ENCODE assay signal across 1 cellular context in the genomic region with DNA sequence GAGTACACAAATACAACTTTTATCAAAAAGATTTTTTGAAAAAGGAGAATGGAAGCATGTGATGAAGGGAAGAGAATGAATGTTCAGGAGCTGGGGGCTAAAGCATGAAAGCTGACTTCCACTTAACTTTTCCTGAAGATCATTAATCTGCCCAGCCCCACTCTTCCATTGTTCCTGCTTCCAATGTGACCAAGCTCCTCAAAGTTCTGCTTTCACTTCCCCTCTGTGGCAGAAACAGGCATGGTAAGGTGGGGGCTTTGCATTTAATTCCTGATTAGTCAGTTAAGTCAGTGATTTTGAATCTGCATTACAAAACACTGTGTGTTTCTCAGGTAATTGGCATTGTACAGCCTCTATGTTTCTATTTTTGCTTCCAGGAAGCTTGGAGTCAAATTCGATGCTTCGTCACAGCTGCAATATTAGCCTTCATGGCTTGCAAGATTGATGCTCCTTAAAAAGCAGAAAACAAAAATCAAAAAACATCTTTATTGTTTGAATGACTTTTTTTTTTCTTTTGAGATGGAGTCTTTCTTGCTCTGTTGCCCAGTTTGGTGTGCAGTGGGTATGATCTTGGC.
TF ChIP-seq lines count a peak whose summit lies in the region.

No MANE protein-coding gene starts in this region.

TF ChIP-seq in H1, 55 proteins besides CTCF, POLR2A, EP300 and RAD21:
- TF ChIP-seq SIRT6 (IDR thresholded peaks at IDR 0.05; ENCODE audit: low read length): no peak
- TF ChIP-seq SIN3A (conservative IDR thresholded peaks at IDR 0.05 in 1 of 2, IDR thresholded peaks at IDR 0.05 in 1 of 2; ENCODE audit: low read depth in 1 of 2, low read length in 2 of 2): no peak
- no peak for TF ChIP-seq SP4 (IDR thresholded peaks at IDR 0.05; ENCODE audit: low read length)
- no peak for TF ChIP-seq ASH2L (IDR thresholded peaks at IDR 0.05; ENCODE audit: low read length)
- TF ChIP-seq EGR1 (IDR thresholded peaks at IDR 0.05; ENCODE audit: borderline replicate concordance, low read depth, low read length): no peak
- no peak for TF ChIP-seq SP1 (IDR thresholded peaks at IDR 0.05; ENCODE audit: low read depth, low read length)
- TF ChIP-seq, protein P1, sequence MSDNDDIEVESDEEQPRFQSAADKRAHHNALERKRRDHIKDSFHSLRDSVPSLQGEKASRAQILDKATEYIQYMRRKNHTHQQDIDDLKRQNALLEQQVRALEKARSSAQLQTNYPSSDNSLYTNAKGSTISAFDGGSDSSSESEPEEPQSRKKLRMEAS (IDR thresholded peaks at IDR 0.05): no peak
- TF ChIP-seq CBX5 (IDR thresholded peaks at IDR 0.05; ENCODE audit: low read depth, low read length): no peak
- no peak for TF ChIP-seq MAFK (IDR thresholded peaks at IDR 0.05; ENCODE audit: low read depth, low read length)
- TF ChIP-seq, protein P2, sequence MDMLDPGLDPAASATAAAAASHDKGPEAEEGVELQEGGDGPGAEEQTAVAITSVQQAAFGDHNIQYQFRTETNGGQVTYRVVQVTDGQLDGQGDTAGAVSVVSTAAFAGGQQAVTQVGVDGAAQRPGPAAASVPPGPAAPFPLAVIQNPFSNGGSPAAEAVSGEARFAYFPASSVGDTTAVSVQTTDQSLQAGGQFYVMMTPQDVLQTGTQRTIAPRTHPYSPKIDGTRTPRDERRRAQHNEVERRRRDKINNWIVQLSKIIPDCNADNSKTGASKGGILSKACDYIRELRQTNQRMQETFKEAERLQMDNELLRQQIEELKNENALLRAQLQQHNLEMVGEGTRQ (IDR thresholded peaks at IDR 0.05; ENCODE audit: low read length): no peak
- TF ChIP-seq SRF (IDR thresholded peaks at IDR 0.05; ENCODE audit: low read depth, low read length): no peak
- no peak for TF ChIP-seq CREB1 (IDR thresholded peaks at IDR 0.05)
- TF ChIP-seq KDM1A (IDR thresholded peaks at IDR 0.05; ENCODE audit: borderline replicate concordance, low read length): no peak
- TF ChIP-seq RFX5 (IDR thresholded peaks at IDR 0.05; ENCODE audit: borderline replicate concordance, low read depth, low read length): no peak
- TF ChIP-seq CEBPB (IDR thresholded peaks at IDR 0.05; ENCODE audit: low read depth, low read length): no peak
- TF ChIP-seq, protein P3, sequence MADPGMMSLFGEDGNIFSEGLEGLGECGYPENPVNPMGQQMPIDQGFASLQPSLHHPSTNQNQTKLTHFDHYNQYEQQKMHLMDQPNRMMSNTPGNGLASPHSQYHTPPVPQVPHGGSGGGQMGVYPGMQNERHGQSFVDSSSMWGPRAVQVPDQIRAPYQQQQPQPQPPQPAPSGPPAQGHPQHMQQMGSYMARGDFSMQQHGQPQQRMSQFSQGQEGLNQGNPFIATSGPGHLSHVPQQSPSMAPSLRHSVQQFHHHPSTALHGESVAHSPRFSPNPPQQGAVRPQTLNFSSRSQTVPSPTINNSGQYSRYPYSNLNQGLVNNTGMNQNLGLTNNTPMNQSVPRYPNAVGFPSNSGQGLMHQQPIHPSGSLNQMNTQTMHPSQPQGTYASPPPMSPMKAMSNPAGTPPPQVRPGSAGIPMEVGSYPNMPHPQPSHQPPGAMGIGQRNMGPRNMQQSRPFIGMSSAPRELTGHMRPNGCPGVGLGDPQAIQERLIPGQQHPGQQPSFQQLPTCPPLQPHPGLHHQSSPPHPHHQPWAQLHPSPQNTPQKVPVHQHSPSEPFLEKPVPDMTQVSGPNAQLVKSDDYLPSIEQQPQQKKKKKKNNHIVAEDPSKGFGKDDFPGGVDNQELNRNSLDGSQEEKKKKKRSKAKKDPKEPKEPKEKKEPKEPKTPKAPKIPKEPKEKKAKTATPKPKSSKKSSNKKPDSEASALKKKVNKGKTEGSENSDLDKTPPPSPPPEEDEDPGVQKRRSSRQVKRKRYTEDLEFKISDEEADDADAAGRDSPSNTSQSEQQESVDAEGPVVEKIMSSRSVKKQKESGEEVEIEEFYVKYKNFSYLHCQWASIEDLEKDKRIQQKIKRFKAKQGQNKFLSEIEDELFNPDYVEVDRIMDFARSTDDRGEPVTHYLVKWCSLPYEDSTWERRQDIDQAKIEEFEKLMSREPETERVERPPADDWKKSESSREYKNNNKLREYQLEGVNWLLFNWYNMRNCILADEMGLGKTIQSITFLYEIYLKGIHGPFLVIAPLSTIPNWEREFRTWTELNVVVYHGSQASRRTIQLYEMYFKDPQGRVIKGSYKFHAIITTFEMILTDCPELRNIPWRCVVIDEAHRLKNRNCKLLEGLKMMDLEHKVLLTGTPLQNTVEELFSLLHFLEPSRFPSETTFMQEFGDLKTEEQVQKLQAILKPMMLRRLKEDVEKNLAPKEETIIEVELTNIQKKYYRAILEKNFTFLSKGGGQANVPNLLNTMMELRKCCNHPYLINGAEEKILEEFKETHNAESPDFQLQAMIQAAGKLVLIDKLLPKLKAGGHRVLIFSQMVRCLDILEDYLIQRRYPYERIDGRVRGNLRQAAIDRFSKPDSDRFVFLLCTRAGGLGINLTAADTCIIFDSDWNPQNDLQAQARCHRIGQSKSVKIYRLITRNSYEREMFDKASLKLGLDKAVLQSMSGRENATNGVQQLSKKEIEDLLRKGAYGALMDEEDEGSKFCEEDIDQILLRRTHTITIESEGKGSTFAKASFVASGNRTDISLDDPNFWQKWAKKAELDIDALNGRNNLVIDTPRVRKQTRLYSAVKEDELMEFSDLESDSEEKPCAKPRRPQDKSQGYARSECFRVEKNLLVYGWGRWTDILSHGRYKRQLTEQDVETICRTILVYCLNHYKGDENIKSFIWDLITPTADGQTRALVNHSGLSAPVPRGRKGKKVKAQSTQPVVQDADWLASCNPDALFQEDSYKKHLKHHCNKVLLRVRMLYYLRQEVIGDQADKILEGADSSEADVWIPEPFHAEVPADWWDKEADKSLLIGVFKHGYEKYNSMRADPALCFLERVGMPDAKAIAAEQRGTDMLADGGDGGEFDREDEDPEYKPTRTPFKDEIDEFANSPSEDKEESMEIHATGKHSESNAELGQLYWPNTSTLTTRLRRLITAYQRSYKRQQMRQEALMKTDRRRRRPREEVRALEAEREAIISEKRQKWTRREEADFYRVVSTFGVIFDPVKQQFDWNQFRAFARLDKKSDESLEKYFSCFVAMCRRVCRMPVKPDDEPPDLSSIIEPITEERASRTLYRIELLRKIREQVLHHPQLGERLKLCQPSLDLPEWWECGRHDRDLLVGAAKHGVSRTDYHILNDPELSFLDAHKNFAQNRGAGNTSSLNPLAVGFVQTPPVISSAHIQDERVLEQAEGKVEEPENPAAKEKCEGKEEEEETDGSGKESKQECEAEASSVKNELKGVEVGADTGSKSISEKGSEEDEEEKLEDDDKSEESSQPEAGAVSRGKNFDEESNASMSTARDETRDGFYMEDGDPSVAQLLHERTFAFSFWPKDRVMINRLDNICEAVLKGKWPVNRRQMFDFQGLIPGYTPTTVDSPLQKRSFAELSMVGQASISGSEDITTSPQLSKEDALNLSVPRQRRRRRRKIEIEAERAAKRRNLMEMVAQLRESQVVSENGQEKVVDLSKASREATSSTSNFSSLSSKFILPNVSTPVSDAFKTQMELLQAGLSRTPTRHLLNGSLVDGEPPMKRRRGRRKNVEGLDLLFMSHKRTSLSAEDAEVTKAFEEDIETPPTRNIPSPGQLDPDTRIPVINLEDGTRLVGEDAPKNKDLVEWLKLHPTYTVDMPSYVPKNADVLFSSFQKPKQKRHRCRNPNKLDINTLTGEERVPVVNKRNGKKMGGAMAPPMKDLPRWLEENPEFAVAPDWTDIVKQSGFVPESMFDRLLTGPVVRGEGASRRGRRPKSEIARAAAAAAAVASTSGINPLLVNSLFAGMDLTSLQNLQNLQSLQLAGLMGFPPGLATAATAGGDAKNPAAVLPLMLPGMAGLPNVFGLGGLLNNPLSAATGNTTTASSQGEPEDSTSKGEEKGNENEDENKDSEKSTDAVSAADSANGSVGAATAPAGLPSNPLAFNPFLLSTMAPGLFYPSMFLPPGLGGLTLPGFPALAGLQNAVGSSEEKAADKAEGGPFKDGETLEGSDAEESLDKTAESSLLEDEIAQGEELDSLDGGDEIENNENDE (IDR thresholded peaks at IDR 0.05; ENCODE audit: insufficient replicate concordance, low read length): no peak
